In genomic region chr3:15845475-15845874, GRCh38 we compare ENCODE assay signal across 16 cellular contexts. TPM values are rescaled to one million over a fixed set of nuclear protein-coding genes. Genes with fewer than 3 reads are reported as not detected.
DNase-seq lines count a peak whose midpoint lies in the region; ATAC-seq, FAIRE-seq and TF ChIP-seq lines count a peak whose summit lies in the region.
"Had no signal": no experiment of that assay in that cellular context is flagged by ENCODE, and none has a peak within 500 bp of the region (broad histone marks: within the 10 kb centered on the region; RNA-seq: fewer than 3 reads in every experiment).

No MANE protein-coding gene starts in this region.

- H3K27ac ChIP-seq in GM23338 (ENCODE audit: low read depth) (no peak overlapping the region), WERI-Rb-1 (no peak overlapping the region)
- H3K27ac ChIP-seq: BLaER1, Peyer's patch had no signal

- peaks cover 8% of the 10 kb centered on the region; the same call in 2 of the 3 replicates for H3K9me3 Mint-ChIP-seq in GM23338

- no peaks in the 10 kb centered on the region for H3F3A ChIP-seq in GM23338 (replicated peaks; ENCODE audit: low read depth)

- peaks cover 99% of the 10 kb centered on the region for H3K79me2 ChIP-seq in GM23338 (replicated peaks; ENCODE audit: insufficient read depth)

- H3K36me3 ChIP-seq in GM23338 (ENCODE audit: insufficient read depth) (no peaks in the 10 kb centered on the region), WERI-Rb-1 (peaks cover 3% of the 10 kb centered on the region; the same call in 1 of the 2 replicates)
- H3K36me3 ChIP-seq: Peyer's patch had no signal

- H3K27me3 ChIP-seq in GM23338 (ENCODE audit: insufficient read depth) (no peaks in the 10 kb centered on the region), WERI-Rb-1 (ENCODE audit: insufficient read depth, low read depth, severe bottlenecking) (no peaks in the 10 kb centered on the region)
- H3K27me3 ChIP-seq: BLaER1, Peyer's patch had no signal

- no peak overlapping the region for H3K4me3 Mint-ChIP-seq in GM23338

- H3K36me3 Mint-ChIP-seq in GM23338 (ENCODE audit: low read depth) = peaks cover 13% of the 10 kb centered on the region

- H3K4me1 ChIP-seq in GM23338 (ENCODE audit: insufficient read depth) = no peaks in the 10 kb centered on the region
- H3K4me1 ChIP-seq: BLaER1, Peyer's patch had no signal

- no peaks in the 10 kb centered on the region for H3K9me2 ChIP-seq in GM23338 (ENCODE audit: insufficient read depth)

- DNase-seq in GM12891 (ENCODE audit: insufficient read length, low spot score) = no peak
- DNase-seq in GM23338 (ENCODE audit: low spot score) = no peak
- DNase-seq in SKM-1 (lab: John Stamatoyannopoulos, UW; ENCODE audit: unreplicated experiment) = no peak
- no peak for DNase-seq in left lobe of liver (ENCODE audit: low spot score)
- DNase-seq in WERI-Rb-1 = no peak
- DNase-seq in MV-4-11 (lab: John Stamatoyannopoulos, UW) = no peak
- DNase-seq: anterior cingulate cortex; effector CD4-positive, alpha-beta T cell; NCI-H1092; NCI-H2227 treated with DMSO at 0.1 percent for 48 hours; Peyer's patch; substantia nigra had no signal

- peak overlapping the region; percentile 38; the same call in 1 of the 2 replicates for H3K27ac Mint-ChIP-seq in GM23338

- H3K4me3 ChIP-seq in GM23338 = no peak overlapping the region
- no peak overlapping the region for H3K4me3 ChIP-seq in WERI-Rb-1 (ENCODE audit: low read depth, low read length)
- H3K4me3 ChIP-seq: BLaER1, Peyer's patch had no signal

- H3K9me3 ChIP-seq in WERI-Rb-1 (ENCODE audit: severe bottlenecking) = no peaks in the 10 kb centered on the region
- H3K9me3 ChIP-seq: Peyer's patch had no signal

- TF ChIP-seq CTCF in GM23338 (conservative IDR thresholded peaks at IDR 0.05; ENCODE audit: low read depth in 2 of 2) (no peak), WERI-Rb-1 (IDR thresholded peaks at IDR 0.05; ENCODE audit: low read depth, low read length) (no peak)

- TF ChIP-seq POLR2A in GM12891 (IDR thresholded peaks at IDR 0.05; ENCODE audit: low read depth, low read length) = no peak

- no peak overlapping the region for H3K4me2 ChIP-seq in GM23338
- H3K4me2 ChIP-seq: BLaER1 had no signal

- peaks cover 40% of the 10 kb centered on the region for H4K20me1 ChIP-seq in GM23338 (replicated peaks; ENCODE audit: insufficient read depth)

- peaks cover 15% of the 10 kb centered on the region; the same call in 2 of the 3 replicates for H3K4me1 Mint-ChIP-seq in GM23338

- ATAC-seq in GM18858 (IDR thresholded peaks at IDR 0.05; ENCODE audit: unreplicated experiment) = peak; percentile 81
- ATAC-seq in GM23338 = no peak
- peak; percentile 66 for ATAC-seq in HG03558 (IDR thresholded peaks at IDR 0.05; ENCODE audit: extremely low read depth, unreplicated experiment)
- ATAC-seq in left lobe of liver = no peak

- H2AFZ ChIP-seq in GM23338 = no peak overlapping the region

- H3K27me3 Mint-ChIP-seq in GM23338 (ENCODE audit: insufficient read depth, low read depth, poor library complexity) = peaks cover 5% of the 10 kb centered on the region

- peak; percentile 16 for FAIRE-seq in GM12891 (lab: Jason Lieb, UNC)
- FAIRE-seq: GM18507 had no signal

TF ChIP-seq in GM12891, 5 proteins besides CTCF, POLR2A, EP300 and RAD21:
- TF ChIP-seq POLR2AphosphoS5 (IDR thresholded peaks at IDR 0.05; ENCODE audit: low read depth, low read length) = no peak
- no peak for TF ChIP-seq SPI1 (IDR thresholded peaks at IDR 0.05; ENCODE audit: low read depth, low read length)
- no peak for TF ChIP-seq POU2F2 (IDR thresholded peaks at IDR 0.05; ENCODE audit: low read depth, low read length)
- no peak for TF ChIP-seq TAF1 (IDR thresholded peaks at IDR 0.05; ENCODE audit: low read depth, low read length)
- no peak for TF ChIP-seq PAX5 (IDR thresholded peaks at IDR 0.05; ENCODE audit: insufficient read depth, low read length, severe bottlenecking)

TF ChIP-seq in GM23338, 12 proteins besides CTCF, POLR2A, EP300 and RAD21:
- no peak for TF ChIP-seq CREB1 (CRISPR knock-in tag; IDR thresholded peaks at IDR 0.05; ENCODE audit: low read depth)
- no peak for TF ChIP-seq EZH2phosphoT487 (IDR thresholded peaks at IDR 0.05; ENCODE audit: unreplicated experiment)
TF ChIP-seq in GM23338: peak in this region for 0.

RNA-seq across cellular contexts. Expression of gene ANKRD28, which starts 47.7 kb away (rescaled TPM):
- 15.1 TPM for polyA plus RNA-seq in GM12891 (2012; ENCODE audit: low read depth, missing spikeins)
- 61.3 and 63.7 TPM in 2 replicates for total RNA-seq in GM23338 (2014; rRNA removed; shearing (Covaris generic))
- polyA plus RNA-seq in GM23338 (2016; fragmentation: Nextera tagmentation; extraction: Ambion mirVana) = 13.9 and 15.2 TPM in 2 replicates
- total RNA-seq in left lobe of liver = 27.2 TPM

Comparison
In these comparisons a context has a peak if more than half of its experiments do, and no peak if none do; other contexts are left out.
1. ATAC-seq: peak in GM18858 (single experiment) and HG03558 (single experiment); none in GM23338 (single experiment) and left lobe of liver (single experiment).